Comparison of ENCODE assay signal across 19 cellular contexts in the genomic region with DNA sequence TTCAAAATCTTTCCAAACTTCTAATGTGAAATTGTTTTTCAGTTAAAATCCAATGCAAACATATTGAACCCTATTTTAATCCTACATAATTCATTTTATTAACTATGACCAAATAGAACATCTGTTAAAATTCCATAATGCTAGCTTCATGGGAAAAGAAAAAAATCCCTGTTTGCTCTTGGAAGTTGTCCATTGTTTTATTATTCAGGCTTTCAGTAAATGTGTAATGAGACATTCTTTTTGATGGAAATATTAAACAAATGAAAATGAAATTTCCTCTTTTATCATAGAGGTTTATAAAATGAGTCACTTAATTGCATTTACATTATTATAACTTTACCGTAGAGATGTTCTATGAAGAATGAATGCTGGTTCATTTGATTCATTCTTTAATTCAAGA. TPM values are rescaled to one million over a fixed set of nuclear protein-coding genes. Genes with fewer than 3 reads are reported as not detected.
DNase-seq lines count a peak whose midpoint lies in the region; ATAC-seq, FAIRE-seq and TF ChIP-seq lines count a peak whose summit lies in the region.
"Had no signal": no experiment of that assay in that cellular context is flagged by ENCODE, and none has a peak within 500 bp of the region (broad histone marks: within the 10 kb centered on the region; RNA-seq: fewer than 3 reads in every experiment).

No MANE protein-coding gene starts in this region.

- peak; percentile 30 for ATAC-seq in SK-N-SH treated with all-trans-retinoic acid at 6 μM for 48 hours
- ATAC-seq in pancreas, result no peak
- no peak for ATAC-seq in HG02610 (IDR thresholded peaks at IDR 0.05; ENCODE audit: unreplicated experiment)
- no peak for ATAC-seq in HG02870 (IDR thresholded peaks at IDR 0.05; ENCODE audit: unreplicated experiment)

- no peaks in the 10 kb centered on the region for H3K9me2 ChIP-seq in SK-N-SH

- H3F3A ChIP-seq in SK-N-SH (replicated peaks; ENCODE audit: insufficient read depth), result peaks cover 13% of the 10 kb centered on the region

- DNase-seq in SK-N-SH, result no peak
- peak; percentile 39 for DNase-seq in fibroblast of gingiva (ENCODE audit: low read depth)
- DNase-seq in pancreas, result no peak
- no peak for DNase-seq in GOT3 (lab: John Stamatoyannopoulos, UW)
- DNase-seq: CD4-positive, alpha-beta memory T cell; COR-L47; DMS153; DND-41; GF-D8 had no signal

- no peaks in the 10 kb centered on the region for H3K4me1 ChIP-seq in SK-N-SH (ENCODE audit: control insufficient read depth in 1 of 2, insufficient read depth in 2 of 2, low read depth in 1 of 2, low read length in 1 of 2)
- peaks cover 0 to 11% (median 4%) of the 10 kb centered on the region in 3 donors for H3K4me1 ChIP-seq in pancreas
- H3K4me1 ChIP-seq: HAP-1 had no signal

- WGBS in SK-N-SH (ENCODE audit: low lambda C conversion rate), result 18% methylated on average over 1 of the region's 1 CpG
- 60 to 71% methylated on average over 1 of the region's 1 CpG for WGBS in pancreas, 2 donors

- intact Hi-C loops in pancreas (cut with DNase I), result loop anchor here in 1 of 3 donors (10.0 kb wide), 2 partner anchors 104 to 564 kb away; no protein-coding TSS in a partner anchor

- H3K9me3 ChIP-seq in SK-N-SH (no peaks in the 10 kb centered on the region), pancreas (no peaks in the 10 kb centered on the region)
- H3K9me3 ChIP-seq: HAP-1 had no signal

- H2AFZ ChIP-seq in SK-N-SH (ENCODE audit: low read depth), result no peak overlapping the region

- TF ChIP-seq CTCF in SK-N-SH (IDR thresholded peaks at IDR 0.05) (no peak), pancreas (IDR thresholded peaks at IDR 0.05) (no peak)

- H4K20me1 ChIP-seq in SK-N-SH (ENCODE audit: insufficient read depth), result no peaks in the 10 kb centered on the region

- no peaks in the 10 kb centered on the region for H3K27me3 ChIP-seq in SK-N-SH (ENCODE audit: insufficient read depth)
- H3K27me3 ChIP-seq in pancreas, result no peaks in the 10 kb centered on the region

- H3K4me2 ChIP-seq in SK-N-SH, result no peak overlapping the region

- POLR2A ChIA-PET in SK-N-SH (lab: Yijun Ruan, JAX), result no interaction called here

- CTCF ChIA-PET in SK-N-SH (lab: Yijun Ruan, JAX), result interaction anchor here (1.2 to 3.6 kb wide), 4 partner anchors 17 to 552 kb away, joined by 3 to 26 read pairs (median 6); no protein-coding TSS in a partner anchor

- H3K36me3 ChIP-seq in SK-N-SH (replicated peaks in 1 of 2; ENCODE audit: control insufficient read depth in 1 of 2, insufficient read depth in 2 of 2, low read length in 1 of 2) (peaks cover 0 to 4% of the 10 kb centered on the region in 2 experiments), pancreas (no peaks in the 10 kb centered on the region)
- H3K36me3 ChIP-seq: HAP-1 had no signal

- H3K79me2 ChIP-seq in SK-N-SH (ENCODE audit: insufficient read depth), result no peaks in the 10 kb centered on the region

- H3K4me3 ChIP-seq in SK-N-SH (ENCODE audit: low read depth in 2 of 2, low read length in 1 of 2), result no peak overlapping the region
- H3K4me3 ChIP-seq in pancreas, result no peak overlapping the region
- H3K4me3 ChIP-seq: HAP-1 had no signal

- no peak for TF ChIP-seq EP300 in SK-N-SH (IDR thresholded peaks at IDR 0.05; ENCODE audit: borderline replicate concordance in 1 of 2, low read depth in 1 of 2, low read length in 1 of 2)

- H3K27ac ChIP-seq in SK-N-SH (ENCODE audit: low read depth in 2 of 2, low read length in 1 of 2) (peak overlapping the region in 1 of 2 experiments; percentile 27; a peak in 1 of 4 replicates), pancreas (no peak overlapping the region)
- H3K27ac ChIP-seq: 22Rv1, C4-2B had no signal

- no peak overlapping the region for H3K9ac ChIP-seq in SK-N-SH

- no peak for TF ChIP-seq RAD21 in SK-N-SH (IDR thresholded peaks at IDR 0.05; ENCODE audit: low read length)

- FAIRE-seq in colon (lab: Jason Lieb, UNC), result peak; percentile 68
- FAIRE-seq in pancreas (lab: Jason Lieb, UNC), result peak; percentile 57
- FAIRE-seq: D721Med, GM19239, H1 had no signal

TF ChIP-seq in SK-N-SH treated with all-trans-retinoic acid at 6 μM for 48 hours, 23 proteins besides CTCF, POLR2A, EP300 and RAD21:
- TF ChIP-seq ZFP3 (CRISPR knock-in tag; IDR thresholded peaks at IDR 0.05) (no peak), SNAI2 (CRISPR knock-in tag; IDR thresholded peaks at IDR 0.05) (no peak), ISL1 (CRISPR knock-in tag; IDR thresholded peaks at IDR 0.05) (peak; percentile 64)

TF ChIP-seq in SK-N-SH, 30 proteins besides CTCF, POLR2A, EP300 and RAD21:
- no peak for TF ChIP-seq MEF2A (IDR thresholded peaks at IDR 0.05; ENCODE audit: borderline replicate concordance, low read depth)
- TF ChIP-seq, protein P1, sequence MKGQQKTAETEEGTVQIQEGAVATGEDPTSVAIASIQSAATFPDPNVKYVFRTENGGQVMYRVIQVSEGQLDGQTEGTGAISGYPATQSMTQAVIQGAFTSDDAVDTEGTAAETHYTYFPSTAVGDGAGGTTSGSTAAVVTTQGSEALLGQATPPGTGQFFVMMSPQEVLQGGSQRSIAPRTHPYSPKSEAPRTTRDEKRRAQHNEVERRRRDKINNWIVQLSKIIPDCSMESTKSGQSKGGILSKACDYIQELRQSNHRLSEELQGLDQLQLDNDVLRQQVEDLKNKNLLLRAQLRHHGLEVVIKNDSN (IDR thresholded peaks at IDR 0.05; ENCODE audit: borderline replicate concordance, low read depth), result no peak
- no peak for TF ChIP-seq JUND (IDR thresholded peaks at IDR 0.05)
- TF ChIP-seq FOSL2 (IDR thresholded peaks at IDR 0.05; ENCODE audit: borderline replicate concordance, low read depth), result no peak
- TF ChIP-seq, protein P2, sequence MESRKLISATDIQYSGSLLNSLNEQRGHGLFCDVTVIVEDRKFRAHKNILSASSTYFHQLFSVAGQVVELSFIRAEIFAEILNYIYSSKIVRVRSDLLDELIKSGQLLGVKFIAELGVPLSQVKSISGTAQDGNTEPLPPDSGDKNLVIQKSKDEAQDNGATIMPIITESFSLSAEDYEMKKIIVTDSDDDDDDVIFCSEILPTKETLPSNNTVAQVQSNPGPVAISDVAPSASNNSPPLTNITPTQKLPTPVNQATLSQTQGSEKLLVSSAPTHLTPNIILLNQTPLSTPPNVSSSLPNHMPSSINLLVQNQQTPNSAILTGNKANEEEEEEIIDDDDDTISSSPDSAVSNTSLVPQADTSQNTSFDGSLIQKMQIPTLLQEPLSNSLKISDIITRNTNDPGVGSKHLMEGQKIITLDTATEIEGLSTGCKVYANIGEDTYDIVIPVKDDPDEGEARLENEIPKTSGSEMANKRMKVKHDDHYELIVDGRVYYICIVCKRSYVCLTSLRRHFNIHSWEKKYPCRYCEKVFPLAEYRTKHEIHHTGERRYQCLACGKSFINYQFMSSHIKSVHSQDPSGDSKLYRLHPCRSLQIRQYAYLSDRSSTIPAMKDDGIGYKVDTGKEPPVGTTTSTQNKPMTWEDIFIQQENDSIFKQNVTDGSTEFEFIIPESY (IDR thresholded peaks at IDR 0.05; ENCODE audit: borderline replicate concordance, low read depth), result no peak
- TF ChIP-seq RCOR1 (IDR thresholded peaks at IDR 0.05; ENCODE audit: low read length), result no peak
- TF ChIP-seq TEAD4 (IDR thresholded peaks at IDR 0.05; ENCODE audit: borderline replicate concordance, insufficient read depth), result no peak
- no peak for TF ChIP-seq FOXM1 (IDR thresholded peaks at IDR 0.05; ENCODE audit: low read depth)
- TF ChIP-seq FOXJ3 (CRISPR knock-in tag; IDR thresholded peaks at IDR 0.05), result no peak
- no peak for TF ChIP-seq CHD2 (IDR thresholded peaks at IDR 0.05; ENCODE audit: low read length, partially characterized antibody)

RNA-seq across cellular contexts. Expression of a gene that starts 49.5 kb away (rescaled TPM):
- 31.8 and 36.3 TPM in 2 replicates for polyA plus RNA-seq in SK-N-SH (2012; rRNA removed)
- polyA plus RNA-seq in SK-N-SH (2012; cell fraction: cytosol; rRNA removed), result 37.1 and 43.9 TPM in 2 replicates
- 16.3 and 17.5 TPM in 2 replicates for polyA plus RNA-seq in SK-N-SH (2012; cell fraction: nucleus; rRNA removed)
- 10 to 100 TPM in 2 of 6 donors, 1 to 10 TPM in 4; 9.3 to 13.6 (median 9.9) TPM for total RNA-seq in pancreas
- polyA plus RNA-seq in pancreas, result 10 to 100 TPM in 1 of 2 donors, 1 to 10 TPM in 1; 5.1 to 13.0 TPM
